Comparison of ENCODE assay signal across 1 cellular context in genomic region chr16:11742536-11743307, GRCh38.
A peak's percentile ranks its signal among the peaks of the same experiment; 100 is the strongest.
TF ChIP-seq lines count a peak whose summit lies in the region.

A gene with protein sequence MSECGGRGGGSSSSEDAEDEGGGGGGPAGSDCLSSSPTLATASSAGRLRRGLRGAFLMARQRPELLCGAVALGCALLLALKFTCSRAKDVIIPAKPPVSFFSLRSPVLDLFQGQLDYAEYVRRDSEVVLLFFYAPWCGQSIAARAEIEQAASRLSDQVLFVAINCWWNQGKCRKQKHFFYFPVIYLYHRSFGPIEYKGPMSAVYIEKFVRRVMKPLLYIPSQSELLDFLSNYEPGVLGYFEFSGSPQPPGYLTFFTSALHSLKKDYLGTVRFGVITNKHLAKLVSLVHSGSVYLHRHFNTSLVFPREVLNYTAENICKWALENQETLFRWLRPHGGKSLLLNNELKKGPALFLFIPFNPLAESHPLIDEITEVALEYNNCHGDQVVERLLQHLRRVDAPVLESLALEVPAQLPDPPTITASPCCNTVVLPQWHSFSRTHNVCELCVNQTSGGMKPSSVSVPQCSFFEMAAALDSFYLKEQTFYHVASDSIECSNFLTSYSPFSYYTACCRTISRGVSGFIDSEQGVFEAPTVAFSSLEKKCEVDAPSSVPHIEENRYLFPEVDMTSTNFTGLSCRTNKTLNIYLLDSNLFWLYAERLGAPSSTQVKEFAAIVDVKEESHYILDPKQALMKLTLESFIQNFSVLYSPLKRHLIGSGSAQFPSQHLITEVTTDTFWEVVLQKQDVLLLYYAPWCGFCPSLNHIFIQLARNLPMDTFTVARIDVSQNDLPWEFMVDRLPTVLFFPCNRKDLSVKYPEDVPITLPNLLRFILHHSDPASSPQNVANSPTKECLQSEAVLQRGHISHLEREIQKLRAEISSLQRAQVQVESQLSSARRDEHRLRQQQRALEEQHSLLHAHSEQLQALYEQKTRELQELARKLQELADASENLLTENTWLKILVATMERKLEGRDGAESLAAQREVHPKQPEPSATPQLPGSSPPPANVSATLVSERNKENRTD (minus strand): TSS chr16:11742857. CDS start chr16:11742730, 127 bp downstream.

TF ChIP-seq in HepG2, 621 proteins besides CTCF, POLR2A, EP300 and RAD21 (continued from another document and continues in another):
- TF ChIP-seq, protein P1, sequence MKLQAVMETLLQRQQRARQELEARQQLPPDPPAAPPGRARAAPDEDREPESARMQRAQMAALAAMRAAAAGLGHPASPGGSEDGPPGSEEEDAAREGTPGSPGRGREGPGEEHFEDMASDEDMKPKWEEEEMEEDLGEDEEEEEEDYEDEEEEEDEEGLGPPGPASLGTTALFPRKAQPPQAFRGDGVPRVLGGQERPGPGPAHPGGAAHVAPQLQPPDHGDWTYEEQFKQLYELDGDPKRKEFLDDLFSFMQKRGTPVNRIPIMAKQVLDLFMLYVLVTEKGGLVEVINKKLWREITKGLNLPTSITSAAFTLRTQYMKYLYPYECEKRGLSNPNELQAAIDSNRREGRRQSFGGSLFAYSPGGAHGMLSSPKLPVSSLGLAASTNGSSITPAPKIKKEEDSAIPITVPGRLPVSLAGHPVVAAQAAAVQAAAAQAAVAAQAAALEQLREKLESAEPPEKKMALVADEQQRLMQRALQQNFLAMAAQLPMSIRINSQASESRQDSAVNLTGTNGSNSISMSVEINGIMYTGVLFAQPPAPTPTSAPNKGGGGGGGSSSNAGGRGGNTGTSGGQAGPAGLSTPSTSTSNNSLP (IDR thresholded peaks at IDR 0.05; ENCODE audit: low read depth, low read length), result peak; percentile 35; the same call in 1 of the 2 replicates
- TF ChIP-seq RELA (CRISPR knock-in tag; IDR thresholded peaks at IDR 0.05) (peak; percentile 38; the same call in 1 of the 2 replicates), KIAA2018 (CRISPR knock-in tag; IDR thresholded peaks at IDR 0.05; ENCODE audit: borderline replicate concordance) (0 out of 2 replicates have a peak, but pooled peaks have one; percentile 24), GZF1 (CRISPR knock-in tag; IDR thresholded peaks at IDR 0.05) (peak; percentile 86; the same call in 1 of the 2 replicates), ZMAT3 (CRISPR knock-in tag; conservative IDR thresholded peaks at IDR 0.05) (0 out of 2 replicates have a peak, but pooled peaks have one; percentile 92), SSRP1 (CRISPR knock-in tag; IDR thresholded peaks at IDR 0.05) (no peak), ZNF574 (CRISPR knock-in tag; IDR thresholded peaks at IDR 0.05) (peak; percentile 85), RFX1 (IDR thresholded peaks at IDR 0.05) (no peak), WIZ (CRISPR knock-in tag; IDR thresholded peaks at IDR 0.05) (peak; percentile 73; the same call in 1 of the 2 replicates), ZNF550 (CRISPR knock-in tag; IDR thresholded peaks at IDR 0.05; ENCODE audit: borderline replicate concordance) (no peak), MEF2D (CRISPR knock-in tag; IDR thresholded peaks at IDR 0.05) (peak; percentile 91), ZNF547 (CRISPR knock-in tag; IDR thresholded peaks at IDR 0.05) (peak; percentile 87), ZNF33B (CRISPR knock-in tag; IDR thresholded peaks at IDR 0.05) (no peak; the same call in 1 of the 2 replicates), PTBP1 (IDR thresholded peaks at IDR 0.05; ENCODE audit: low read depth, low read length, poor library complexity, severe bottlenecking) (peak; percentile 20), ZNF235 (CRISPR knock-in tag; IDR thresholded peaks at IDR 0.05; ENCODE audit: borderline replicate concordance) (peak; percentile 91), ZMYM4 (CRISPR knock-in tag; IDR thresholded peaks at IDR 0.05) (peak; percentile 96)
- TF ChIP-seq, protein P2, sequence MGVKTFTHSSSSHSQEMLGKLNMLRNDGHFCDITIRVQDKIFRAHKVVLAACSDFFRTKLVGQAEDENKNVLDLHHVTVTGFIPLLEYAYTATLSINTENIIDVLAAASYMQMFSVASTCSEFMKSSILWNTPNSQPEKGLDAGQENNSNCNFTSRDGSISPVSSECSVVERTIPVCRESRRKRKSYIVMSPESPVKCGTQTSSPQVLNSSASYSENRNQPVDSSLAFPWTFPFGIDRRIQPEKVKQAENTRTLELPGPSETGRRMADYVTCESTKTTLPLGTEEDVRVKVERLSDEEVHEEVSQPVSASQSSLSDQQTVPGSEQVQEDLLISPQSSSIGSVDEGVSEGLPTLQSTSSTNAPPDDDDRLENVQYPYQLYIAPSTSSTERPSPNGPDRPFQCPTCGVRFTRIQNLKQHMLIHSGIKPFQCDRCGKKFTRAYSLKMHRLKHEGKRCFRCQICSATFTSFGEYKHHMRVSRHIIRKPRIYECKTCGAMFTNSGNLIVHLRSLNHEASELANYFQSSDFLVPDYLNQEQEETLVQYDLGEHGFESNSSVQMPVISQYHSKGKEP (CRISPR knock-in tag; IDR thresholded peaks at IDR 0.05), result no peak
- TF ChIP-seq, protein P3, sequence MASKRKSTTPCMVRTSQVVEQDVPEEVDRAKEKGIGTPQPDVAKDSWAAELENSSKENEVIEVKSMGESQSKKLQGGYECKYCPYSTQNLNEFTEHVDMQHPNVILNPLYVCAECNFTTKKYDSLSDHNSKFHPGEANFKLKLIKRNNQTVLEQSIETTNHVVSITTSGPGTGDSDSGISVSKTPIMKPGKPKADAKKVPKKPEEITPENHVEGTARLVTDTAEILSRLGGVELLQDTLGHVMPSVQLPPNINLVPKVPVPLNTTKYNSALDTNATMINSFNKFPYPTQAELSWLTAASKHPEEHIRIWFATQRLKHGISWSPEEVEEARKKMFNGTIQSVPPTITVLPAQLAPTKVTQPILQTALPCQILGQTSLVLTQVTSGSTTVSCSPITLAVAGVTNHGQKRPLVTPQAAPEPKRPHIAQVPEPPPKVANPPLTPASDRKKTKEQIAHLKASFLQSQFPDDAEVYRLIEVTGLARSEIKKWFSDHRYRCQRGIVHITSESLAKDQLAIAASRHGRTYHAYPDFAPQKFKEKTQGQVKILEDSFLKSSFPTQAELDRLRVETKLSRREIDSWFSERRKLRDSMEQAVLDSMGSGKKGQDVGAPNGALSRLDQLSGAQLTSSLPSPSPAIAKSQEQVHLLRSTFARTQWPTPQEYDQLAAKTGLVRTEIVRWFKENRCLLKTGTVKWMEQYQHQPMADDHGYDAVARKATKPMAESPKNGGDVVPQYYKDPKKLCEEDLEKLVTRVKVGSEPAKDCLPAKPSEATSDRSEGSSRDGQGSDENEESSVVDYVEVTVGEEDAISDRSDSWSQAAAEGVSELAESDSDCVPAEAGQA (IDR thresholded peaks at IDR 0.05; ENCODE audit: low read depth), result peak; percentile 59; the same call in 1 of the 2 replicates
- TF ChIP-seq, protein P3 (CRISPR knock-in tag; IDR thresholded peaks at IDR 0.05; ENCODE audit: borderline replicate concordance), result no peak; the same call in 1 of the 2 replicates
- TF ChIP-seq, protein P4, sequence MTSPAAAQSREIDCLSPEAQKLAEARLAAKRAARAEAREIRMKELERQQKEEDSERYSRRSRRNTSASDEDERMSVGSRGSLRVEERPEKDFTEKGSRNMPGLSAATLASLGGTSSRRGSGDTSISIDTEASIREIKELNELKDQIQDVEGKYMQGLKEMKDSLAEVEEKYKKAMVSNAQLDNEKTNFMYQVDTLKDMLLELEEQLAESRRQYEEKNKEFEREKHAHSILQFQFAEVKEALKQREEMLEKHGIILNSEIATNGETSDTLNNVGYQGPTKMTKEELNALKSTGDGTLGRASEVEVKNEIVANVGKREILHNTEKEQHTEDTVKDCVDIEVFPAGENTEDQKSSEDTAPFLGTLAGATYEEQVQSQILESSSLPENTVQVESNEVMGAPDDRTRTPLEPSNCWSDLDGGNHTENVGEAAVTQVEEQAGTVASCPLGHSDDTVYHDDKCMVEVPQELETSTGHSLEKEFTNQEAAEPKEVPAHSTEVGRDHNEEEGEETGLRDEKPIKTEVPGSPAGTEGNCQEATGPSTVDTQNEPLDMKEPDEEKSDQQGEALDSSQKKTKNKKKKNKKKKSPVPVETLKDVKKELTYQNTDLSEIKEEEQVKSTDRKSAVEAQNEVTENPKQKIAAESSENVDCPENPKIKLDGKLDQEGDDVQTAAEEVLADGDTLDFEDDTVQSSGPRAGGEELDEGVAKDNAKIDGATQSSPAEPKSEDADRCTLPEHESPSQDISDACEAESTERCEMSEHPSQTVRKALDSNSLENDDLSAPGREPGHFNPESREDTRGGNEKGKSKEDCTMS (CRISPR knock-in tag; conservative IDR thresholded peaks at IDR 0.05), result no peak
